In genomic region chr3:169147246-169148008, GRCh38 we compare ENCODE assay signal across 8 cellular contexts.
DNase-seq lines count a peak whose midpoint lies in the region; TF ChIP-seq lines count a peak whose summit lies in the region.

No MANE protein-coding gene starts in this region.

- no peaks in the 10 kb centered on the region for H3K9me3 ChIP-seq in osteoblast (ENCODE audit: low read depth, low read length)

- peaks cover 2% of the 10 kb centered on the region for H3K4me1 ChIP-seq in osteoblast (ENCODE audit: insufficient read depth, low read length)

- H4K20me1 ChIP-seq in osteoblast (ENCODE audit: insufficient read depth, low read length), result no peaks in the 10 kb centered on the region

- peak overlapping the region; percentile 67 for H3K4me3 Mint-ChIP-seq in activated naive CD4-positive, alpha-beta T cell treated with anti-CD3 and anti-CD28 coated beads, Interleukin-2, amount 50 U/mL, for 24 hours

- peaks cover 21% of the 10 kb centered on the region for H3K4me1 Mint-ChIP-seq in activated naive CD4-positive, alpha-beta T cell treated with anti-CD3 and anti-CD28 coated beads, Interleukin-2, amount 50 U/mL, for 24 hours

- no peak for TF ChIP-seq CTCF in osteoblast (IDR thresholded peaks at IDR 0.05; ENCODE audit: extremely low read depth, low read depth, low read length)

- DNase-seq in DMS53 (lab: John Stamatoyannopoulos, UW) (peak; percentile 72), DMS53 treated with DMSO at 0.1 percent for 48 hours (lab: John Stamatoyannopoulos, UW; ENCODE audit: unreplicated experiment) (no peak), NCI-H2107 (lab: John Stamatoyannopoulos, UW) (peak; percentile 88), cardiac septum (ENCODE audit: low spot score) (peak; percentile 76), osteoblast (ENCODE audit: insufficient read length, low spot score, missing footprints) (peak; percentile 71), OCI-M2 (lab: John Stamatoyannopoulos, UW; ENCODE audit: unreplicated experiment) (no peak), cerebellar nuclear complex (lab: John Stamatoyannopoulos, UW) (no peak)

- intact Hi-C loops in cardiac septum (cut with DNase I), result loop anchor here (2.0 to 10.0 kb wide), 5 partner anchors 80 to 521 kb away; no protein-coding TSS in a partner anchor

- H3K36me3 ChIP-seq in osteoblast (ENCODE audit: insufficient read depth, low read length), result no peaks in the 10 kb centered on the region

- peak overlapping the region; percentile 51 for H3K27ac ChIP-seq in osteoblast (ENCODE audit: low read depth, low read length)

- peak overlapping the region; percentile 91 for H3K4me2 ChIP-seq in osteoblast (ENCODE audit: insufficient read depth, low read length)

- peaks cover 6% of the 10 kb centered on the region for H3K9me3 Mint-ChIP-seq in activated naive CD4-positive, alpha-beta T cell treated with anti-CD3 and anti-CD28 coated beads, Interleukin-2, amount 50 U/mL, for 24 hours

- H3K36me3 Mint-ChIP-seq in activated naive CD4-positive, alpha-beta T cell treated with anti-CD3 and anti-CD28 coated beads, Interleukin-2, amount 50 U/mL, for 24 hours, result no peaks in the 10 kb centered on the region

- peak overlapping the region; percentile 86 for H3K4me3 ChIP-seq in osteoblast (ENCODE audit: insufficient read depth, low read length)

- H3K27me3 ChIP-seq in osteoblast (ENCODE audit: insufficient read depth, low read length), result peaks cover 39% of the 10 kb centered on the region

- no peak overlapping the region for H3K27ac Mint-ChIP-seq in activated naive CD4-positive, alpha-beta T cell treated with anti-CD3 and anti-CD28 coated beads, Interleukin-2, amount 50 U/mL, for 24 hours

- peaks cover 65% of the 10 kb centered on the region for H3K27me3 Mint-ChIP-seq in activated naive CD4-positive, alpha-beta T cell treated with anti-CD3 and anti-CD28 coated beads, Interleukin-2, amount 50 U/mL, for 24 hours

- peaks cover 3% of the 10 kb centered on the region for H3K79me2 ChIP-seq in osteoblast (ENCODE audit: insufficient read depth, low read length)

- peak overlapping the region; percentile 96 for H2AFZ ChIP-seq in osteoblast (ENCODE audit: low read length)

Comparison
In these comparisons a context has a peak if more than half of its experiments do, and no peak if none do; other contexts are left out.
1. DNase-seq: peak in DMS53 (single experiment), NCI-H2107 (single experiment), cardiac septum (single experiment) and osteoblast (single experiment); none in DMS53 treated with DMSO at 0.1 percent for 48 hours (single experiment), OCI-M2 (single experiment) and cerebellar nuclear complex (0 of 2).